In the genomic region with DNA sequence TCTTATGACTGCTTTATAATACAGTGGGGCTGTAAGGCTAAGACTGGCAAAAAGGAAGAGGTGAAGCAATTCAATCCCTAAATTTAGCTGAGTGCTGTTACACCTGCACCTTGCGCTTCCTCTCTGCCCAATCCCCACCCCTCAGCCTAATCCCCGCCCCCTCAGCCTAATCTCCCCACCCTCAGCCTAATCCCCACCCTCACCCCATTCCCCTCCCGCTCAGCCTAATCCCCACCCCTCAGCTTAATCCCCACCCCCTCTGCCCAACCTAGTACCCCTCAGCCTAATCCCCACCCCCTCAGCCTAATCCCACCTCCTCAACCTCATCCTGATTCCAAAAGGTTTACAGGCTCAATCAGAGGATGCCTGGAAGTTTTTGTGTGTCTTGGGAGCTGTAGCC, we compare ENCODE assay signal across 21 cellular contexts.
"Had no signal": no experiment of that assay in that cellular context is flagged by ENCODE, and none has a peak within 500 bp of the region (broad histone marks: within the 10 kb centered on the region; RNA-seq: fewer than 3 reads in every experiment).

No MANE protein-coding gene starts in this region.

- H3K36me3 ChIP-seq: gastroesophageal sphincter, heart right ventricle, thoracic aorta, vagina had no signal

- H3K4me3 ChIP-seq: coronary artery, gastroesophageal sphincter, heart right ventricle, lung, thoracic aorta, vagina had no signal

- DNase-seq: activated CD4-positive, alpha-beta memory T cell treated with anti-CD3 and anti-CD28 coated beads, Interleukin-2, amount 10 ng/mL, durations not matched to agents 7 days and 5 days; activated CD4-positive, alpha-beta T cell treated with anti-CD3 and anti-CD28 coated beads, Interleukin-2, amount 10 ng/mL, durations not matched to agents 24 days and 14 days; activated effector memory CD4-positive, alpha-beta T cell treated with anti-CD3 and anti-CD28 coated beads, Interleukin-2, amount 50 U/mL, for 16 hours; activated naive CD4-positive, alpha-beta T cell treated with anti-CD3 and anti-CD28 coated beads, Interleukin-2, amount 10 ng/mL, durations not matched to agents 7 days and 5 days; activated T-cell treated with anti-CD3 and anti-CD28 coated beads for 4 hours; amygdala; cerebellar nuclear complex; heart right ventricle; immature natural killer cell; naive B cell; stimulated activated CD4-positive, alpha-beta T cell treated with anti-CD3 and anti-CD28 coated beads, Interleukin-4, amount 100 ng/mL, for 1 hour; stimulated activated naive CD4-positive, alpha-beta T cell; T1000 had no signal

- H3K4me1 Mint-ChIP-seq: activated CD4-positive, alpha-beta memory T cell treated with anti-CD3 and anti-CD28 coated beads, Interleukin-2, amount 10 ng/mL, durations not matched to agents 7 days and 5 days; activated CD4-positive, alpha-beta T cell treated with anti-CD3 and anti-CD28 coated beads, Interleukin-2, amount 10 ng/mL, durations not matched to agents 24 days and 14 days; activated naive CD4-positive, alpha-beta T cell treated with anti-CD3 and anti-CD28 coated beads, Interleukin-2, amount 10 ng/mL, durations not matched to agents 7 days and 5 days had no signal

- H3K4me3 Mint-ChIP-seq: activated CD4-positive, alpha-beta memory T cell treated with anti-CD3 and anti-CD28 coated beads, Interleukin-2, amount 10 ng/mL, durations not matched to agents 7 days and 5 days; activated CD4-positive, alpha-beta T cell treated with anti-CD3 and anti-CD28 coated beads, Interleukin-2, amount 10 ng/mL, durations not matched to agents 24 days and 14 days; activated naive CD4-positive, alpha-beta T cell treated with anti-CD3 and anti-CD28 coated beads, Interleukin-2, amount 10 ng/mL, durations not matched to agents 7 days and 5 days; immature natural killer cell; naive B cell; type B pancreatic cell had no signal

- ATAC-seq: gastroesophageal sphincter, left lobe of liver had no signal

- H3K4me1 ChIP-seq: vagina had no signal

- H3K36me3 Mint-ChIP-seq: activated naive CD4-positive, alpha-beta T cell treated with anti-CD3 and anti-CD28 coated beads, Interleukin-2, amount 10 ng/mL, durations not matched to agents 7 days and 5 days; immature natural killer cell; naive B cell; type B pancreatic cell had no signal

- H3K9me3 ChIP-seq: gastroesophageal sphincter, heart right ventricle, thoracic aorta, vagina had no signal

- H3K27me3 ChIP-seq: heart right ventricle, vagina had no signal

- H3K9me3 Mint-ChIP-seq: activated CD4-positive, alpha-beta memory T cell treated with anti-CD3 and anti-CD28 coated beads, Interleukin-2, amount 10 ng/mL, durations not matched to agents 7 days and 5 days; activated CD4-positive, alpha-beta T cell treated with anti-CD3 and anti-CD28 coated beads, Interleukin-2, amount 10 ng/mL, durations not matched to agents 24 days and 14 days; activated naive CD4-positive, alpha-beta T cell treated with anti-CD3 and anti-CD28 coated beads, Interleukin-2, amount 10 ng/mL, durations not matched to agents 7 days and 5 days; immature natural killer cell; type B pancreatic cell had no signal

- H3K27me3 Mint-ChIP-seq: activated CD4-positive, alpha-beta memory T cell treated with anti-CD3 and anti-CD28 coated beads, Interleukin-2, amount 10 ng/mL, durations not matched to agents 7 days and 5 days; activated CD4-positive, alpha-beta T cell treated with anti-CD3 and anti-CD28 coated beads, Interleukin-2, amount 10 ng/mL, durations not matched to agents 24 days and 14 days; activated naive CD4-positive, alpha-beta T cell treated with anti-CD3 and anti-CD28 coated beads, Interleukin-2, amount 10 ng/mL, durations not matched to agents 7 days and 5 days; naive B cell had no signal

- H3K27ac Mint-ChIP-seq: activated CD4-positive, alpha-beta memory T cell treated with anti-CD3 and anti-CD28 coated beads, Interleukin-2, amount 10 ng/mL, durations not matched to agents 7 days and 5 days; activated CD4-positive, alpha-beta T cell treated with anti-CD3 and anti-CD28 coated beads, Interleukin-2, amount 10 ng/mL, durations not matched to agents 24 days and 14 days; activated naive CD4-positive, alpha-beta T cell treated with anti-CD3 and anti-CD28 coated beads, Interleukin-2, amount 10 ng/mL, durations not matched to agents 7 days and 5 days; immature natural killer cell; naive B cell; type B pancreatic cell had no signal

- H3K27ac ChIP-seq: coronary artery, epithelial cell of prostate, gastroesophageal sphincter, heart right ventricle, thoracic aorta, vagina had no signal
